ENCODE assay signal across 19 cellular contexts in genomic region chrX:19709117-19709811, GRCh38.
DNase-seq lines count a peak whose midpoint lies in the region; ATAC-seq and TF ChIP-seq lines count a peak whose summit lies in the region.
"Had no signal": no experiment of that assay in that cellular context is flagged by ENCODE, and none has a peak within 500 bp of the region (broad histone marks: within the 10 kb centered on the region; RNA-seq: fewer than 3 reads in every experiment).

No MANE protein-coding gene starts in this region.

- DNase-seq in activated T-cell treated with anti-CD3 and anti-CD28 coated beads, Interleukin-2, amount 50 U/mL, for 72 hours: no peak
- DNase-seq in activated T-cell treated with anti-CD3 and anti-CD28 coated beads, Interleukin-2, amount 50 U/mL, for 1 hour: no peak
- no peak for DNase-seq in activated CD8-positive, alpha-beta T cell treated with anti-CD3 and anti-CD28 coated beads, Interleukin-2, amount 10 ng/mL, durations not matched to agents 7 days and 5 days
- DNase-seq in immature natural killer cell: no peak
- no peak for DNase-seq in upper lobe of right lung
- DNase-seq in SIG-M5 treated with dmso at 0.1 percent for 504 hours (lab: John Stamatoyannopoulos, UW; ENCODE audit: unreplicated experiment): no peak
- no peak for DNase-seq in right atrium auricular region (ENCODE audit: low spot score)
- DNase-seq: activated CD4-positive, alpha-beta T cell treated with anti-CD3 and anti-CD28 coated beads, Interleukin-2, amount 10 ng/mL, durations not matched to agents 7 days and 5 days; activated naive CD8-positive, alpha-beta T cell treated with anti-CD3 and anti-CD28 coated beads, Interleukin-2, amount 10 ng/mL, durations not matched to agents 7 days and 5 days; heart right ventricle; KG1; mesendoderm; NCI-H2081 treated with DMSO at 0.1 percent for 48 hours; NCI-H526; tibial artery had no signal

- H3K36me3 ChIP-seq in upper lobe of right lung (no peaks in the 10 kb centered on the region), right atrium auricular region (no peaks in the 10 kb centered on the region)
- H3K36me3 ChIP-seq: tibial artery had no signal

- peak; percentile 37 to 58 for ATAC-seq in activated T-cell treated with anti-CD3 and anti-CD28 coated beads, Interleukin-2, amount 50 U/mL, for 72 hours (replicated peaks in 1 of 2)
- no peak for ATAC-seq in activated CD8-positive, alpha-beta T cell treated with anti-CD3 and anti-CD28 coated beads, Interleukin-2, amount 10 ng/mL, durations not matched to agents 7 days and 5 days
- ATAC-seq in upper lobe of right lung (peak; percentile 64), HG03520 (IDR thresholded peaks at IDR 0.05; ENCODE audit: unreplicated experiment) (no peak)

- H3K4me1 ChIP-seq in upper lobe of right lung: no peaks in the 10 kb centered on the region
- H3K4me1 ChIP-seq in right atrium auricular region: no peaks in the 10 kb centered on the region

- H3K27me3 Mint-ChIP-seq in activated T-cell treated with anti-CD3 and anti-CD28 coated beads, Interleukin-2, amount 50 U/mL, for 72 hours (ENCODE audit: low read depth): peaks cover 5% of the 10 kb centered on the region
- no peaks in the 10 kb centered on the region for H3K27me3 Mint-ChIP-seq in activated CD8-positive, alpha-beta T cell treated with anti-CD3 and anti-CD28 coated beads, Interleukin-2, amount 10 ng/mL, durations not matched to agents 7 days and 5 days (ENCODE audit: low read depth)
- H3K27me3 Mint-ChIP-seq in immature natural killer cell (ENCODE audit: low read depth in 3 of 3): peaks cover 5 to 10% (median 6%) of the 10 kb centered on the region in 3 donors
- H3K27me3 Mint-ChIP-seq: activated CD4-positive, alpha-beta T cell treated with anti-CD3 and anti-CD28 coated beads, Interleukin-2, amount 10 ng/mL, durations not matched to agents 7 days and 5 days; activated naive CD8-positive, alpha-beta T cell treated with anti-CD3 and anti-CD28 coated beads, Interleukin-2, amount 10 ng/mL, durations not matched to agents 7 days and 5 days had no signal

- H3K27me3 ChIP-seq in upper lobe of right lung (no peaks in the 10 kb centered on the region), right atrium auricular region (no peaks in the 10 kb centered on the region)
- H3K27me3 ChIP-seq: heart right ventricle, tibial artery had no signal

- POLR2A ChIA-PET in activated CD8-positive, alpha-beta T cell treated with anti-CD3 and anti-CD28 coated beads, Interleukin-2, amount 10 ng/mL, durations not matched to agents 7 days and 5 days (lab: Charles Lee): no interaction called here

- H3K4me3 Mint-ChIP-seq in activated T-cell treated with anti-CD3 and anti-CD28 coated beads, Interleukin-2, amount 50 U/mL, for 72 hours: peak overlapping the region; percentile 14 to 73
- H3K4me3 Mint-ChIP-seq in activated CD8-positive, alpha-beta T cell treated with anti-CD3 and anti-CD28 coated beads, Interleukin-2, amount 10 ng/mL, durations not matched to agents 7 days and 5 days: no peak overlapping the region
- peak overlapping the region in 3 of 5 donors; percentile 2 to 31 (median 9) for H3K4me3 Mint-ChIP-seq in immature natural killer cell
- H3K4me3 Mint-ChIP-seq: activated CD4-positive, alpha-beta T cell treated with anti-CD3 and anti-CD28 coated beads, Interleukin-2, amount 10 ng/mL, durations not matched to agents 7 days and 5 days; activated naive CD8-positive, alpha-beta T cell treated with anti-CD3 and anti-CD28 coated beads, Interleukin-2, amount 10 ng/mL, durations not matched to agents 7 days and 5 days; neural crest cell; stimulated activated effector memory CD8-positive, alpha-beta T cell treated with anti-CD3 and anti-CD28 coated beads, Interleukin-12 subunit alpha, Interleukin-12 subunit beta, amount 100 ng/mL, for 72 hours had no signal

- peaks cover 19% of the 10 kb centered on the region for H3K4me1 Mint-ChIP-seq in activated T-cell treated with anti-CD3 and anti-CD28 coated beads, Interleukin-2, amount 50 U/mL, for 72 hours (ENCODE audit: low read depth)
- peaks cover 38% of the 10 kb centered on the region for H3K4me1 Mint-ChIP-seq in activated CD8-positive, alpha-beta T cell treated with anti-CD3 and anti-CD28 coated beads, Interleukin-2, amount 10 ng/mL, durations not matched to agents 7 days and 5 days (ENCODE audit: low read depth)
- H3K4me1 Mint-ChIP-seq in immature natural killer cell: peaks cover 50 to 60% of the 10 kb centered on the region in 2 donors
- H3K4me1 Mint-ChIP-seq: neural crest cell had no signal

- H3K4me3 ChIP-seq in upper lobe of right lung (no peak overlapping the region), right atrium auricular region (no peak overlapping the region)
- H3K4me3 ChIP-seq: heart right ventricle, SK-N-MC, tibial artery had no signal

- H3K36me3 Mint-ChIP-seq in activated T-cell treated with anti-CD3 and anti-CD28 coated beads, Interleukin-2, amount 50 U/mL, for 72 hours (ENCODE audit: insufficient read depth in 2 of 2): peaks cover 2 to 4% of the 10 kb centered on the region in 2 donors
- peaks cover 13% of the 10 kb centered on the region for H3K36me3 Mint-ChIP-seq in activated CD8-positive, alpha-beta T cell treated with anti-CD3 and anti-CD28 coated beads, Interleukin-2, amount 10 ng/mL, durations not matched to agents 7 days and 5 days (ENCODE audit: low read depth)
- H3K36me3 Mint-ChIP-seq in immature natural killer cell: no peaks in the 10 kb centered on the region

- CTCF ChIA-PET in activated CD8-positive, alpha-beta T cell treated with anti-CD3 and anti-CD28 coated beads, Interleukin-2, amount 10 ng/mL, durations not matched to agents 7 days and 5 days (lab: Charles Lee): interaction anchor here (1.0 kb wide), 1 partner anchor 10 kb away, joined by 4 read pairs; no protein-coding TSS in a partner anchor

- no peaks in the 10 kb centered on the region for H3K9me3 Mint-ChIP-seq in activated T-cell treated with anti-CD3 and anti-CD28 coated beads, Interleukin-2, amount 50 U/mL, for 72 hours
- no peaks in the 10 kb centered on the region for H3K9me3 Mint-ChIP-seq in activated CD8-positive, alpha-beta T cell treated with anti-CD3 and anti-CD28 coated beads, Interleukin-2, amount 10 ng/mL, durations not matched to agents 7 days and 5 days (ENCODE audit: insufficient read depth)
- H3K9me3 Mint-ChIP-seq in immature natural killer cell: no peaks in the 10 kb centered on the region
- H3K9me3 Mint-ChIP-seq: activated CD4-positive, alpha-beta T cell treated with anti-CD3 and anti-CD28 coated beads, Interleukin-2, amount 10 ng/mL, durations not matched to agents 7 days and 5 days; activated naive CD8-positive, alpha-beta T cell treated with anti-CD3 and anti-CD28 coated beads, Interleukin-2, amount 10 ng/mL, durations not matched to agents 7 days and 5 days; stimulated activated effector memory CD8-positive, alpha-beta T cell treated with anti-CD3 and anti-CD28 coated beads, Interleukin-12 subunit alpha, Interleukin-12 subunit beta, amount 100 ng/mL, for 72 hours had no signal

- H3K9me3 ChIP-seq in upper lobe of right lung (no peaks in the 10 kb centered on the region), right atrium auricular region (no peaks in the 10 kb centered on the region)
- H3K9me3 ChIP-seq: heart right ventricle, tibial artery had no signal

- H3K27ac ChIP-seq in upper lobe of right lung: no peak overlapping the region
- H3K27ac ChIP-seq in right atrium auricular region: no peak overlapping the region
- H3K27ac ChIP-seq: heart right ventricle, SK-N-MC, tibial artery had no signal

- TF ChIP-seq CTCF in upper lobe of right lung (IDR thresholded peaks at IDR 0.05) (no peak), right atrium auricular region (IDR thresholded peaks at IDR 0.05) (no peak)

- intact Hi-C loops in upper lobe of right lung (cut with DNase I): no loop called here

- peak overlapping the region; percentile 70 for H3K27ac Mint-ChIP-seq in activated T-cell treated with anti-CD3 and anti-CD28 coated beads, Interleukin-2, amount 50 U/mL, for 72 hours
- peak overlapping the region; percentile 60 for H3K27ac Mint-ChIP-seq in activated CD8-positive, alpha-beta T cell treated with anti-CD3 and anti-CD28 coated beads, Interleukin-2, amount 10 ng/mL, durations not matched to agents 7 days and 5 days
- H3K27ac Mint-ChIP-seq in immature natural killer cell: peak overlapping the region; percentile 44 to 75 (median 62)
- H3K27ac Mint-ChIP-seq: activated CD4-positive, alpha-beta T cell treated with anti-CD3 and anti-CD28 coated beads, Interleukin-2, amount 10 ng/mL, durations not matched to agents 7 days and 5 days; activated naive CD8-positive, alpha-beta T cell treated with anti-CD3 and anti-CD28 coated beads, Interleukin-2, amount 10 ng/mL, durations not matched to agents 7 days and 5 days; stimulated activated effector memory CD8-positive, alpha-beta T cell treated with anti-CD3 and anti-CD28 coated beads, Interleukin-12 subunit alpha, Interleukin-12 subunit beta, amount 100 ng/mL, for 72 hours had no signal

Comparison
In these comparisons a context has a peak if more than half of its experiments do, and no peak if none do; other contexts are left out.
1. ATAC-seq: peak in activated T-cell treated with anti-CD3 and anti-CD28 coated beads, Interleukin-2, amount 50 U/mL, for 72 hours (2 of 2) and upper lobe of right lung (single experiment); none in activated CD8-positive, alpha-beta T cell treated with anti-CD3 and anti-CD28 coated beads, Interleukin-2, amount 10 ng/mL, durations not matched to agents 7 days and 5 days (single experiment) and HG03520 (single experiment).
2. Peak in every context shown above with its lines, with median percentiles within 50 percentile points of each other: H3K27ac Mint-ChIP-seq.